In the genomic region with DNA sequence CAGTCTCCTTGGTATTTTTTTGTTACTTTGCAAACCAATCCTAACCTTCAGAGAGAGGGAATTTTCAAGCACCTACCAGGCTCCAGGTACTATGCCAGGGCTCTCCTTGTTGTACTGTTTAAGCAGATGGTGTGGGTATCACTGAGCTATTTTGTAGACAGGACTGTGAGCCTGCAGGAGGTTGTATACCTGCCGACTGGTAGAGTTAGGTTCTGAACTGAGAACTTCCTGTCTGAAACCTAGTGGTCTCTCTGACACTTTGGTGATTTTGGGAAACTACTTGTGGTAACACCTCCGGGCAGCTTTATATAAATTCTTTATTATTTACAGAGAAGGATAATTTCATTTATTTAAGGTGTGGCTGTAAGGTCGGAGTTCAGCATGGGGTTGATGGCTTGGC, we compare ENCODE assay signal across 10 cellular contexts.
"Had no signal": no experiment of that assay in that cellular context is flagged by ENCODE, and none has a peak within 500 bp of the region (broad histone marks: within the 10 kb centered on the region; RNA-seq: fewer than 3 reads in every experiment).

No MANE protein-coding gene starts in this region.

- DNase-seq: activated CD4-positive, alpha-beta memory T cell treated with anti-CD3 and anti-CD28 coated beads for 36 hours; activated CD4-positive, CD25-positive, alpha-beta regulatory T cell treated with anti-CD3 and anti-CD28 coated beads, Interleukin-2, amount 50 U/mL, for 72 hours; activated naive CD4-positive, alpha-beta T cell treated with Interleukin-2 at 50 U/mL for 16 hours; amniotic stem cell; hippocampal formation; kidney glomerular epithelial cell had no signal

- H3K4me3 Mint-ChIP-seq: activated CD4-positive, alpha-beta memory T cell treated with anti-CD3 and anti-CD28 coated beads for 36 hours; activated T-helper 1 cell treated with anti-CD3 and anti-CD28 coated beads, Interleukin-12 subunit alpha, Interleukin-12 subunit beta, Interleukin-2, Interleukin-4 antibody, amounts not matched to agents 30 ng/mL and 10 ng/mL and 1 ng/mL, durations not matched to agents 14 hours and 24 hours and 36 hours; dendritic cell treated with granulocyte-macrophage colony-stimulating factor and Interleukin-4, amounts not matched to agents 40 ng/mL and 50 ng/mL, for 4 days; T-helper 2 cell treated with Interferon-gamma antibody and Interleukin-4, amounts not matched to agents 5 μg/mL and 100 μg/mL, for 36 hours had no signal

- H3K9me3 Mint-ChIP-seq: activated CD4-positive, alpha-beta memory T cell treated with anti-CD3 and anti-CD28 coated beads for 36 hours; activated T-helper 1 cell treated with anti-CD3 and anti-CD28 coated beads, Interleukin-12 subunit alpha, Interleukin-12 subunit beta, Interleukin-2, Interleukin-4 antibody, amounts not matched to agents 30 ng/mL and 10 ng/mL and 1 ng/mL, durations not matched to agents 14 hours and 24 hours and 36 hours; brain; dendritic cell treated with granulocyte-macrophage colony-stimulating factor and Interleukin-4, amounts not matched to agents 40 ng/mL and 50 ng/mL, for 4 days; T-helper 2 cell treated with Interferon-gamma antibody and Interleukin-4, amounts not matched to agents 5 μg/mL and 100 μg/mL, for 36 hours had no signal

- H3K36me3 Mint-ChIP-seq: activated CD4-positive, alpha-beta memory T cell treated with anti-CD3 and anti-CD28 coated beads for 36 hours had no signal

- H3K27ac Mint-ChIP-seq: activated CD4-positive, alpha-beta memory T cell treated with anti-CD3 and anti-CD28 coated beads for 36 hours; activated T-helper 1 cell treated with anti-CD3 and anti-CD28 coated beads, Interleukin-12 subunit alpha, Interleukin-12 subunit beta, Interleukin-2, Interleukin-4 antibody, amounts not matched to agents 30 ng/mL and 10 ng/mL and 1 ng/mL, durations not matched to agents 14 hours and 24 hours and 36 hours; dendritic cell treated with granulocyte-macrophage colony-stimulating factor and Interleukin-4, amounts not matched to agents 40 ng/mL and 50 ng/mL, for 4 days; T-helper 2 cell treated with Interferon-gamma antibody and Interleukin-4, amounts not matched to agents 5 μg/mL and 100 μg/mL, for 36 hours had no signal
